ENCODE assay signal across 8 cellular contexts in genomic region chr1:25030674-25031589, GRCh38.
A peak's percentile ranks its signal among the peaks of the same experiment; 100 is the strongest.
DNase-seq lines count a peak whose midpoint lies in the region; ATAC-seq, FAIRE-seq and TF ChIP-seq lines count a peak whose summit lies in the region.

No MANE protein-coding gene starts in this region.

- TF ChIP-seq POLR2A in H54 (IDR thresholded peaks at IDR 0.05; ENCODE audit: low read depth, low read length), result no peak

- peaks cover 4% of the 10 kb centered on the region for H3K9me3 Mint-ChIP-seq in activated naive CD8-positive, alpha-beta T cell treated with anti-CD3 and anti-CD28 coated beads for 36 hours

- H3K36me3 ChIP-seq in GM06990 (ENCODE audit: control insufficient read depth, insufficient read depth, low read length) (no peaks in the 10 kb centered on the region; the same call in 1 of the 2 replicates), RWPE2 (ENCODE audit: low read depth) (no peaks in the 10 kb centered on the region)

- H3K27ac Mint-ChIP-seq in activated naive CD8-positive, alpha-beta T cell treated with anti-CD3 and anti-CD28 coated beads for 36 hours, result peak overlapping the region; percentile 96

- H3K27me3 Mint-ChIP-seq in activated naive CD8-positive, alpha-beta T cell treated with anti-CD3 and anti-CD28 coated beads for 36 hours, result no peaks in the 10 kb centered on the region

- H3K4me3 ChIP-seq in GM06990 (replicated peaks; ENCODE audit: low read depth, low read length), result peak overlapping the region; percentile 48
- H3K4me3 ChIP-seq in RWPE2 (ENCODE audit: severe bottlenecking), result no peak overlapping the region

- FAIRE-seq in H54 (lab: Jason Lieb, UNC), result no peak

- peaks cover 86% of the 10 kb centered on the region for H3K4me1 Mint-ChIP-seq in activated naive CD8-positive, alpha-beta T cell treated with anti-CD3 and anti-CD28 coated beads for 36 hours

- H3K4me3 Mint-ChIP-seq in activated naive CD8-positive, alpha-beta T cell treated with anti-CD3 and anti-CD28 coated beads for 36 hours, result peak overlapping the region; percentile 32

- TF ChIP-seq CTCF in GM06990 (IDR thresholded peaks at IDR 0.05; ENCODE audit: insufficient read depth, low read length, poor library complexity, severe bottlenecking) (no peak), RWPE2 (IDR thresholded peaks at IDR 0.05; ENCODE audit: poor library complexity, severe bottlenecking) (no peak), omental fat pad (IDR thresholded peaks at IDR 0.05) (no peak)

- H3K27ac ChIP-seq in RWPE2 (ENCODE audit: poor library complexity, severe bottlenecking), result peak overlapping the region; percentile 47

- no peaks in the 10 kb centered on the region for H3K9me3 ChIP-seq in RWPE2 (ENCODE audit: severe bottlenecking)

- H3K36me3 Mint-ChIP-seq in activated naive CD8-positive, alpha-beta T cell treated with anti-CD3 and anti-CD28 coated beads for 36 hours, result peaks cover 7% of the 10 kb centered on the region

- peak; percentile 78 for ATAC-seq in RWPE2 (ENCODE audit: low read depth)
- ATAC-seq in omental fat pad (ENCODE audit: low FRiP score), result no peak

- H3K27me3 ChIP-seq in GM06990 (replicated peaks; ENCODE audit: control insufficient read depth, insufficient read depth, low read length) (no peaks in the 10 kb centered on the region), RWPE2 (ENCODE audit: insufficient read depth, poor library complexity, severe bottlenecking) (no peaks in the 10 kb centered on the region)

- peaks cover 13% of the 10 kb centered on the region for H3K4me1 ChIP-seq in RWPE2 (ENCODE audit: insufficient read depth, poor library complexity, severe bottlenecking)

- DNase-seq in GM06990 (ENCODE audit: extremely low read depth, insufficient read length), result peak; percentile 86
- peak; percentile 19 for DNase-seq in H54 (ENCODE audit: insufficient read length, low spot score)
- DNase-seq in RWPE2 (ENCODE audit: low spot score), result no peak
- DNase-seq in activated naive CD8-positive, alpha-beta T cell treated with anti-CD3 and anti-CD28 coated beads for 36 hours, result peak; percentile 87
- peak; percentile 78 to 83 for DNase-seq in stimulated activated CD8-positive, alpha-beta memory T cell treated with anti-CD3 and anti-CD28 coated beads, Interleukin-15, amount 100 ng/mL, for 48 hours (ENCODE audit: low read depth in 2 of 2)
- DNase-seq in DMS153 treated with DMSO at 0.1 percent for 48 hours (lab: John Stamatoyannopoulos, UW; ENCODE audit: unreplicated experiment), result no peak
- no peak for DNase-seq in omental fat pad (ENCODE audit: low spot score)
- no peak for DNase-seq in pons (ENCODE audit: low spot score)

Comparison
In these comparisons a context has a peak if more than half of its experiments do, and no peak if none do; other contexts are left out.
1. DNase-seq: peak in GM06990 (single experiment), H54 (single experiment), activated naive CD8-positive, alpha-beta T cell treated with anti-CD3 and anti-CD28 coated beads for 36 hours (single experiment) and stimulated activated CD8-positive, alpha-beta memory T cell treated with anti-CD3 and anti-CD28 coated beads, Interleukin-15, amount 100 ng/mL, for 48 hours (2 of 2); none in RWPE2 (single experiment), DMS153 treated with DMSO at 0.1 percent for 48 hours (single experiment), omental fat pad (single experiment) and pons (single experiment).